ENCODE assay signal across 1 cellular context in genomic region chr17:16438557-16439302, GRCh38.
TF ChIP-seq lines count a peak whose summit lies in the region.

No MANE protein-coding gene starts in this region.

TF ChIP-seq in K562, 482 proteins besides CTCF, POLR2A, EP300 and RAD21 (continued from another document and continues in another):
- TF ChIP-seq E2F6 (IDR thresholded peaks at IDR 0.05; ENCODE audit: borderline replicate concordance in 1 of 2, extremely low read depth in 1 of 2, insufficient read depth in 1 of 2, insufficient read length in 1 of 2, low read depth in 1 of 2, low read length in 1 of 2, poor library complexity in 1 of 2, severe bottlenecking in 1 of 2) (peak; percentile 33 to 63), ZFP36 (IDR thresholded peaks at IDR 0.05; ENCODE audit: low read depth, low read length, partially characterized antibody) (no peak), ZFP91 (CRISPR knock-in tag; IDR thresholded peaks at IDR 0.05) (no peak), ZFX (CRISPR knock-in tag; IDR thresholded peaks at IDR 0.05) (peak; percentile 55), ZNF507 (tag; conservative IDR thresholded peaks at IDR 0.05) (no peak), EZH2 (IDR thresholded peaks at IDR 0.05; ENCODE audit: borderline replicate concordance, low read depth, low read length) (no peak), MED1 (CRISPR knock-in tag; IDR thresholded peaks at IDR 0.05; ENCODE audit: borderline replicate concordance) (no peak), FOXP4 (CRISPR knock-in tag; IDR thresholded peaks at IDR 0.05; ENCODE audit: borderline replicate concordance) (no peak), CREBBP (IDR thresholded peaks at IDR 0.05; ENCODE audit: low read depth, low read length) (no peak), ZNF197 (CRISPR knock-in tag; IDR thresholded peaks at IDR 0.05; ENCODE audit: low read depth) (0 out of 2 replicates have a peak, but pooled peaks have one; percentile 38), DDX20 (tag; IDR thresholded peaks at IDR 0.05; ENCODE audit: low read depth) (no peak), NFE2 (IDR thresholded peaks at IDR 0.05; ENCODE audit: low read depth) (no peak), CBX2 (IDR thresholded peaks at IDR 0.05; ENCODE audit: insufficient read depth, low read length, poor library complexity, severe bottlenecking) (no peak), RBM39 (optimal IDR thresholded peaks at IDR 0.05; ENCODE audit: low read depth, low read length) (no peak), ILF3 (IDR thresholded peaks at IDR 0.05; ENCODE audit: borderline replicate concordance) (no peak; the same call in 1 of the 2 replicates), STAT5B (CRISPR knock-in tag; IDR thresholded peaks at IDR 0.05) (no peak), ZC3H4 (CRISPR knock-in tag; IDR thresholded peaks at IDR 0.05; ENCODE audit: borderline replicate concordance) (no peak), STAT5A (IDR thresholded peaks at IDR 0.05; ENCODE audit: borderline replicate concordance, low read length) (no peak), BCLAF1 (IDR thresholded peaks at IDR 0.05; ENCODE audit: borderline replicate concordance in 1 of 2, control insufficient read depth in 1 of 2, low read depth in 2 of 2, low read length in 1 of 2) (peak in 1 of 2 experiments; percentile 91; a peak in 2 of 4 replicates), IRF9 (tag; IDR thresholded peaks at IDR 0.05) (no peak), ARID1B (IDR thresholded peaks at IDR 0.05) (no peak), MBD1 (CRISPR knock-in tag; IDR thresholded peaks at IDR 0.05) (no peak), ZNF586 (CRISPR knock-in tag; conservative IDR thresholded peaks at IDR 0.05) (no peak), CHAMP1 (IDR thresholded peaks at IDR 0.05) (no peak), ZNF518B (CRISPR knock-in tag; IDR thresholded peaks at IDR 0.05) (no peak), ZFP1 (CRISPR knock-in tag; IDR thresholded peaks at IDR 0.05) (no peak), ZHX1 (conservative IDR thresholded peaks at IDR 0.05; ENCODE audit: low read length) (no peak; the same call in 1 of the 2 replicates), NCOA2 (IDR thresholded peaks at IDR 0.05; ENCODE audit: partially characterized antibody in 2 of 2) (no peak), ZNF282 (CRISPR knock-in tag; IDR thresholded peaks at IDR 0.05) (no peak), ZNF408 (CRISPR knock-in tag; IDR thresholded peaks at IDR 0.05; ENCODE audit: low read depth) (no peak), KLF1 (tag; IDR thresholded peaks at IDR 0.05) (no peak), ZBTB17 (CRISPR knock-in tag; IDR thresholded peaks at IDR 0.05) (no peak), FOXA3 (CRISPR knock-in tag; conservative IDR thresholded peaks at IDR 0.05 in 1 of 2, IDR thresholded peaks at IDR 0.05 in 1 of 2) (no peak), U2AF2 (optimal IDR thresholded peaks at IDR 0.05; ENCODE audit: low read depth, low read length) (no peak), SRF (CRISPR knock-in tag; IDR thresholded peaks at IDR 0.05) (no peak; a peak in 1 of 4 replicates), CTBP1 (IDR thresholded peaks at IDR 0.05; ENCODE audit: borderline replicate concordance) (no peak), ZNF175 (CRISPR knock-in tag; IDR thresholded peaks at IDR 0.05; ENCODE audit: low read depth) (peak; percentile 31; the same call in 1 of the 2 replicates), CCNT2 (IDR thresholded peaks at IDR 0.05; ENCODE audit: borderline replicate concordance, extremely low read depth, insufficient read length, low read depth, low read length) (peak; percentile 26), MAZ (CRISPR knock-in tag; conservative IDR thresholded peaks at IDR 0.05 in 1 of 2, IDR thresholded peaks at IDR 0.05 in 1 of 2) (no peak), TCF7 (IDR thresholded peaks at IDR 0.05; ENCODE audit: borderline replicate concordance) (no peak), E2F4 (CRISPR knock-in tag; IDR thresholded peaks at IDR 0.05; ENCODE audit: low read depth) (no peak)
